ENCODE assay signal across 8 cellular contexts in genomic region chr10:124106241-124106905, GRCh38. TPM values are rescaled to one million over a fixed set of nuclear protein-coding genes. Genes with fewer than 3 reads are reported as not detected.
DNase-seq lines count a peak whose midpoint lies in the region; ATAC-seq, FAIRE-seq and TF ChIP-seq lines count a peak whose summit lies in the region.

No MANE protein-coding gene starts in this region.

- WGBS in sigmoid colon, 2 donors, result 13 to 36% methylated on average over 10 of the region's 10 CpGs

- no peak overlapping the region for H3K4me3 Mint-ChIP-seq in activated naive CD4-positive, alpha-beta T cell treated with anti-CD3 and anti-CD28 coated beads for 36 hours

- CTCF ChIA-PET in activated naive CD4-positive, alpha-beta T cell treated with anti-CD3 and anti-CD28 coated beads for 36 hours (lab: Charles Lee), result interaction anchor here (0.6 to 0.8 kb wide), 2 partner anchors 13 to 112 kb away, joined by 3 read pairs; partner anchors contain the start of gene CHST15

- H3K27ac Mint-ChIP-seq in activated naive CD4-positive, alpha-beta T cell treated with anti-CD3 and anti-CD28 coated beads for 36 hours, result no peak overlapping the region

- peak; percentile 56 for DNase-seq in ELR (ENCODE audit: low read depth)
- peak; percentile 57 for DNase-seq in LNCaP clone FGC (ENCODE audit: low read depth)
- peak; percentile 86 for DNase-seq in fibroblast of mammary gland (ENCODE audit: low read depth)
- peak; percentile 93 for DNase-seq in sigmoid colon
- no peak for DNase-seq in NCI-H1105 treated with DMSO at 0.1 percent for 48 hours (lab: John Stamatoyannopoulos, UW)
- DNase-seq in activated naive CD4-positive, alpha-beta T cell treated with anti-CD3 and anti-CD28 coated beads for 36 hours, result no peak
- no peak for DNase-seq in HTR-8/SVneo (ENCODE audit: insufficient read length, low spot score)

- TF ChIP-seq CTCF in LNCaP clone FGC (IDR thresholded peaks at IDR 0.05; ENCODE audit: control insufficient read depth, extremely low read depth, insufficient read depth) (no peak), fibroblast of mammary gland (conservative IDR thresholded peaks at IDR 0.05; ENCODE audit: control insufficient read depth, insufficient read depth, low read depth, low read length) (no peak), sigmoid colon (IDR thresholded peaks at IDR 0.05) (no peak)

- intact Hi-C loops in sigmoid colon (cut with DNase I), result loop anchor here (5.0 to 10.0 kb wide), 3 partner anchors 46 to 418 kb away; no protein-coding TSS in a partner anchor
- intact Hi-C loops in activated naive CD4-positive, alpha-beta T cell treated with anti-CD3 and anti-CD28 coated beads for 36 hours (cut with micrococcal nuclease), result loop anchor here (10.0 kb wide), 1 partner anchor 62 kb away; no protein-coding TSS in a partner anchor

- TF ChIP-seq EP300 in sigmoid colon (IDR thresholded peaks at IDR 0.05), result no peak

- H3K36me3 Mint-ChIP-seq in activated naive CD4-positive, alpha-beta T cell treated with anti-CD3 and anti-CD28 coated beads for 36 hours (ENCODE audit: low read depth), result no peaks in the 10 kb centered on the region

- peak; percentile 93 for ATAC-seq in GM21576 (IDR thresholded peaks at IDR 0.05; ENCODE audit: unreplicated experiment)

- no peak for TF ChIP-seq POLR2A in sigmoid colon (IDR thresholded peaks at IDR 0.05)

- H3K27ac ChIP-seq in sigmoid colon, result peak overlapping the region; percentile 82 to 84 (median 83)

- H3K9me3 ChIP-seq in sigmoid colon, result no peaks in the 10 kb centered on the region

- peaks cover 0 to 37% (median 34%) of the 10 kb centered on the region in 4 donors for H3K4me1 ChIP-seq in sigmoid colon

- H3K4me3 ChIP-seq in LNCaP clone FGC (ENCODE audit: low read depth, low read length) (no peak overlapping the region), fibroblast of mammary gland (ENCODE audit: control insufficient read depth, low read depth, low read length) (no peak overlapping the region), sigmoid colon (peak overlapping the region in 1 of 4 donors; percentile 2)

- H3K9me3 Mint-ChIP-seq in activated naive CD4-positive, alpha-beta T cell treated with anti-CD3 and anti-CD28 coated beads for 36 hours, result peaks cover 2% of the 10 kb centered on the region

- H3K27me3 Mint-ChIP-seq in activated naive CD4-positive, alpha-beta T cell treated with anti-CD3 and anti-CD28 coated beads for 36 hours (ENCODE audit: low read depth), result peaks cover 1% of the 10 kb centered on the region

- no peaks in the 10 kb centered on the region for H3K4me1 Mint-ChIP-seq in activated naive CD4-positive, alpha-beta T cell treated with anti-CD3 and anti-CD28 coated beads for 36 hours (ENCODE audit: low read depth)

- no peak for FAIRE-seq in HTR-8/SVneo (lab: Jason Lieb, UNC)

- no peaks in the 10 kb centered on the region for H3K27me3 ChIP-seq in sigmoid colon

- H3K36me3 ChIP-seq in sigmoid colon, result no peaks in the 10 kb centered on the region

RNA-seq across cellular contexts. Expression of gene CHST15, which starts 13.0 kb away (rescaled TPM):
- 10 to 100 TPM; 29.9 to 57.9 (median 43.8) TPM for total RNA-seq in sigmoid colon
- 1 to 10 TPM; 2.4 to 8.7 (median 3.5) TPM for polyA plus RNA-seq in sigmoid colon
- under 1 TPM; 0.47 to 0.50 TPM for total RNA-seq in activated naive CD4-positive, alpha-beta T cell treated with anti-CD3 and anti-CD28 coated beads for 36 hours

Comparison
In these comparisons a context has a peak if more than half of its experiments do, and no peak if none do; other contexts are left out.
1. DNase-seq: peak in ELR (single experiment), LNCaP clone FGC (single experiment), fibroblast of mammary gland (single experiment) and sigmoid colon (single experiment); none in NCI-H1105 treated with DMSO at 0.1 percent for 48 hours (single experiment), activated naive CD4-positive, alpha-beta T cell treated with anti-CD3 and anti-CD28 coated beads for 36 hours (single experiment) and HTR-8/SVneo (single experiment).
2. RNA of gene CHST15, which starts 13.0 kb away (total RNA-seq): 29.9 to 57.9 TPM in sigmoid colon; 0.47 to 0.50 TPM in activated naive CD4-positive, alpha-beta T cell treated with anti-CD3 and anti-CD28 coated beads for 36 hours; every median in the first group is over 10 times any median in the second.